12 cellular contexts compared by ENCODE assay signal in the genomic region with DNA sequence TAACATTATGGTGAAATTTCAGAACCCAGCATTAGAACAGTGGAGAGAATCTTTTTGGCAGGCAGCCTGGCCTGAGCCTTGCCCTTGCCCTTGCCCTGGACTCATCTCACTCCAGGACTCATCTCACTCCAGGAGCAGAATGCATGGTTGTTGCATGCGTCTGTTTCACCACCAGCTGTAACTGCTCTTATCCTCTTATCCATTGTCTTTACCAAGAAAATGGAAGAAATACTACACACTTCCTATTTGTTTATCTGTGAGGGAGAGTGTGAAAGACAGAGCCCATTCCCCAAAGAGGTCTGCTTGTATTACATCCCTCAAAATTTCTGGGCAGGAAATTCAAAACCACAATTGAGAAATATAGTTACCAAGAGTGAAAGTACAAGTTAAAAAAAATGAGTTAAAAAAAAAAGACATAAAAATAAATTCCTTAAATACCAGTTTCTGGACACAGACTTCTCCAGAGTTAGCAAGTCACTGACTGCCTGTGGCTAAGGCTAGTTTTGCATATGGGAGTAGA.
DNase-seq lines count a peak whose midpoint lies in the region; ATAC-seq and TF ChIP-seq lines count a peak whose summit lies in the region.
"Had no signal": no experiment of that assay in that cellular context is flagged by ENCODE, and none has a peak within 500 bp of the region (broad histone marks: within the 10 kb centered on the region; RNA-seq: fewer than 3 reads in every experiment).

No MANE protein-coding gene starts in this region.

- no peak overlapping the region for H3K23ac ChIP-seq in mesenchymal stem cell (ENCODE audit: low read length in 2 of 2)

- H3K4me3 ChIP-seq in choroid plexus epithelial cell (ENCODE audit: low read depth, low read length) (no peak overlapping the region), mesenchymal stem cell (ENCODE audit: insufficient read depth in 1 of 2, low read depth in 1 of 2, low read length in 2 of 2) (peak overlapping the region in 1 of 2 experiments; percentile 13)
- H3K4me3 ChIP-seq: ascending aorta, thoracic aorta had no signal

- peaks cover 2 to 12% of the 10 kb centered on the region in 2 donors for H3K9me3 Mint-ChIP-seq in natural killer cell

- 17% methylated on average over 1 of the region's 1 CpG for WGBS in mesenchymal stem cell

- H3K4me2 ChIP-seq in mesenchymal stem cell (ENCODE audit: low read length, poor library complexity, severe bottlenecking): no peak overlapping the region

- peaks cover 2% of the 10 kb centered on the region for H3K9me3 ChIP-seq in mesenchymal stem cell (ENCODE audit: control insufficient read depth, low read length)
- H3K9me3 ChIP-seq: ascending aorta, thoracic aorta had no signal

- DNase-seq in AG08395 (ENCODE audit: low spot score): peak; percentile 69
- DNase-seq in M059J (ENCODE audit: low read depth): peak; percentile 21
- peak; percentile 55 for DNase-seq in choroid plexus epithelial cell (ENCODE audit: low read depth)
- peak; percentile 69 for DNase-seq in mesenchymal stem cell
- DNase-seq in NCI-H2081 (lab: John Stamatoyannopoulos, UW): no peak
- no peak for DNase-seq in natural killer cell
- no peak for DNase-seq in GM19238 (ENCODE audit: insufficient read length, low spot score)
- DNase-seq: NCI-H2029 treated with DMSO at 0.1 percent for 48 hours had no signal

- H3K4me1 ChIP-seq in mesenchymal stem cell (ENCODE audit: control insufficient read depth, insufficient read depth, low read depth, low read length): peaks cover 2% of the 10 kb centered on the region

- no peak for ATAC-seq in GM18867 (IDR thresholded peaks at IDR 0.05; ENCODE audit: unreplicated experiment)
- no peak for ATAC-seq in natural killer cell

- H4K91ac ChIP-seq in mesenchymal stem cell (ENCODE audit: low read length): no peak overlapping the region

- no peak overlapping the region for H2BK15ac ChIP-seq in mesenchymal stem cell (ENCODE audit: low read depth, poor library complexity, severe bottlenecking)

- no peak overlapping the region for H4K8ac ChIP-seq in mesenchymal stem cell (ENCODE audit: low read length)

- H2BK120ac ChIP-seq in mesenchymal stem cell (ENCODE audit: low read depth, low read length): no peak overlapping the region

- H3K79me1 ChIP-seq in mesenchymal stem cell (replicated peaks; ENCODE audit: low read length, poor library complexity, severe bottlenecking): no peaks in the 10 kb centered on the region

- H3K27ac ChIP-seq in mesenchymal stem cell (ENCODE audit: low read length, poor library complexity, severe bottlenecking): peak overlapping the region; percentile 56
- H3K27ac ChIP-seq: ascending aorta, epithelial cell of prostate had no signal

- intact Hi-C loops in natural killer cell (cut with micrococcal nuclease): no loop called here

- H3K9ac ChIP-seq in mesenchymal stem cell (ENCODE audit: low read length): peak overlapping the region; percentile 53

- no peak overlapping the region for H3K18ac ChIP-seq in mesenchymal stem cell (ENCODE audit: low read depth in 1 of 2, low read length in 2 of 2)

- H3K27me3 ChIP-seq in mesenchymal stem cell (ENCODE audit: control insufficient read depth in 1 of 2, insufficient read depth in 1 of 2, low read length in 2 of 2): no peaks in the 10 kb centered on the region
- H3K27me3 ChIP-seq: ascending aorta had no signal

- no peak overlapping the region for H3K27ac Mint-ChIP-seq in natural killer cell

- no peak overlapping the region for H2AFZ ChIP-seq in mesenchymal stem cell (ENCODE audit: low read depth, low read length)

- H3K36me3 Mint-ChIP-seq in natural killer cell: no peaks in the 10 kb centered on the region

- H3K36me3 ChIP-seq in mesenchymal stem cell (ENCODE audit: control insufficient read depth in 1 of 2, insufficient read depth in 2 of 2, low read depth in 1 of 2, low read length in 2 of 2): no peaks in the 10 kb centered on the region
- H3K36me3 ChIP-seq: ascending aorta, thoracic aorta had no signal

- no peak overlapping the region for H3K4me3 Mint-ChIP-seq in natural killer cell

- H2BK12ac ChIP-seq in mesenchymal stem cell (ENCODE audit: low read length in 2 of 2): no peak overlapping the region

- H3K4me1 Mint-ChIP-seq in natural killer cell: no peaks in the 10 kb centered on the region

- H3K14ac ChIP-seq in mesenchymal stem cell (ENCODE audit: low read length in 2 of 2): no peak overlapping the region

- H3K27me3 Mint-ChIP-seq in natural killer cell (ENCODE audit: low read depth in 2 of 2): no peaks in the 10 kb centered on the region

- no peak overlapping the region for H3K4ac ChIP-seq in mesenchymal stem cell (ENCODE audit: low read depth in 1 of 2, low read length in 2 of 2)

- TF ChIP-seq CTCF in choroid plexus epithelial cell (conservative IDR thresholded peaks at IDR 0.05; ENCODE audit: low read depth, low read length) (no peak), natural killer cell (IDR thresholded peaks at IDR 0.05) (no peak)

- H2AK5ac ChIP-seq in mesenchymal stem cell (ENCODE audit: low read length, severe bottlenecking): no peak overlapping the region

- no peak overlapping the region for H2BK5ac ChIP-seq in mesenchymal stem cell (ENCODE audit: low read depth, low read length, poor library complexity, severe bottlenecking)

Comparison
In these comparisons a context has a peak if more than half of its experiments do, and no peak if none do; other contexts are left out.
1. DNase-seq: peak in AG08395 (single experiment), M059J (single experiment), choroid plexus epithelial cell (single experiment) and mesenchymal stem cell (single experiment); none in NCI-H2081 (0 of 2), natural killer cell (single experiment) and GM19238 (single experiment).